In genomic region chr19:48795055-48795854, GRCh38 we compare ENCODE assay signal across 8 cellular contexts. TPM values are rescaled to one million over a fixed set of nuclear protein-coding genes. Genes with fewer than 3 reads are reported as not detected.
DNase-seq lines count a peak whose midpoint lies in the region; ATAC-seq, FAIRE-seq and TF ChIP-seq lines count a peak whose summit lies in the region.

No MANE protein-coding gene starts in this region.

- H3K4me1 ChIP-seq in A549 (peaks cover 5% of the 10 kb centered on the region; the same call in 2 of the 3 replicates), spleen (peaks cover 0 to 15% (median 9%) of the 10 kb centered on the region in 6 donors)

- TF ChIP-seq EP300 in A549 (IDR thresholded peaks at IDR 0.05): no peak

- POLR2A ChIA-PET in A549 (lab: Yijun Ruan, JAX): interaction anchor here (0.5 to 2.7 kb wide), 11 partner anchors 11 to 994 kb away, joined by 3 to 18 read pairs (median 7); partner anchors contain the start of genes BCAT2 and HSD17B14

- 3% methylated on average over 35 of the region's 38 CpGs for WGBS in A549 (ENCODE audit: missing lambda C conversion rate)
- 2 to 3% (median 2%) methylated on average over 33 to 38 of the region's 38 CpGs for WGBS in spleen, 5 donors

- H3K4me2 ChIP-seq in A549: peak overlapping the region; percentile 78

- TF ChIP-seq RAD21 in A549 (conservative IDR thresholded peaks at IDR 0.05 in 1 of 2, IDR thresholded peaks at IDR 0.05 in 1 of 2): peak; percentile 89 to 98

- peak overlapping the region; percentile 64 to 83 for H3K27ac ChIP-seq in A549
- peak overlapping the region; percentile 63 to 83 (median 76) for H3K27ac ChIP-seq in spleen

- DNase-seq in A549 (ENCODE audit: low read depth in 1 of 2, low spot score in 1 of 2) (peak; percentile 96 to 98), NCI-H226 (peak; percentile 85), spleen (peak; percentile 94)
- DNase-seq in activated CD4-positive, CD25-positive, alpha-beta regulatory T cell (lab: John Stamatoyannopoulos, UW): peak; percentile 69 to 73 (median 71)
- DNase-seq in central memory CD4-positive, alpha-beta T cell: peak; percentile 84

- TF ChIP-seq CTCF in A549 (IDR thresholded peaks at IDR 0.05) (peak; percentile 99), spleen (IDR thresholded peaks at IDR 0.05 in 8 of 11, conservative IDR thresholded peaks at IDR 0.05 in 3 of 11) (peak; percentile 89 to 97 (median 95))

- H3K4me3 ChIP-seq in A549: peak overlapping the region; percentile 43
- H3K4me3 ChIP-seq in spleen: peak overlapping the region; percentile 42 to 73 (median 56)

- H3K9me3 ChIP-seq in A549 (no peaks in the 10 kb centered on the region), spleen (no peaks in the 10 kb centered on the region)

- peak; percentile 94 to 99 for ATAC-seq in A549
- ATAC-seq in GM18867 (IDR thresholded peaks at IDR 0.05; ENCODE audit: unreplicated experiment): peak; percentile 67
- peak; percentile 59 for ATAC-seq in HG03135 (IDR thresholded peaks at IDR 0.05; ENCODE audit: unreplicated experiment)

- TF ChIP-seq POLR2A in A549 (IDR thresholded peaks at IDR 0.05; ENCODE audit: low read length): no peak
- TF ChIP-seq POLR2A in spleen (IDR thresholded peaks at IDR 0.05): no peak

- no peaks in the 10 kb centered on the region for H3K27me3 ChIP-seq in spleen (replicated peaks in 1 of 7)

- intact Hi-C loops in spleen (cut with DNase I; ENCODE audit: low total_unique reads): no loop called here

- CTCF ChIA-PET in A549 (lab: Yijun Ruan, JAX): interaction anchor here (0.5 to 17.2 kb wide), 41 partner anchors 11 to 594 kb away, joined by 3 to 927 read pairs (median 5); partner anchors contain the start of genes BCAT2, CA11, FTL and GYS1

- H3K36me3 ChIP-seq in spleen: peaks cover 0 to 10% (median 0%) of the 10 kb centered on the region in 6 donors

- FAIRE-seq in A549 (lab: Jason Lieb, UNC): peak; percentile 100
- peak; percentile 93 for FAIRE-seq in islet of Langerhans (lab: Jason Lieb, UNC)

TF ChIP-seq in A549, 52 proteins besides CTCF, POLR2A, EP300 and RAD21 (continues in another document):
- TF ChIP-seq JUNB (IDR thresholded peaks at IDR 0.05) (no peak), KDM1A (IDR thresholded peaks at IDR 0.05; ENCODE audit: low read depth) (no peak), CHD4 (IDR thresholded peaks at IDR 0.05; ENCODE audit: borderline replicate concordance) (no peak), EHF (CRISPR knock-in tag; IDR thresholded peaks at IDR 0.05) (peak; percentile 52; the same call in 1 of the 2 replicates), ATOH8 (CRISPR knock-in tag; IDR thresholded peaks at IDR 0.05; ENCODE audit: low read depth) (peak; percentile 37; the same call in 1 of the 2 replicates), MAX (IDR thresholded peaks at IDR 0.05) (peak; percentile 75), CBX8 (IDR thresholded peaks at IDR 0.05) (no peak), ELK1 (IDR thresholded peaks at IDR 0.05; ENCODE audit: low read depth, low read length) (no peak), TP53 (CRISPR knock-in tag; IDR thresholded peaks at IDR 0.05) (0 out of 2 replicates have a peak, but pooled peaks have one; percentile 58), CEBPB (IDR thresholded peaks at IDR 0.05) (peak in 1 of 2 experiments; percentile 83; a peak in 2 of 4 replicates), HES2 (IDR thresholded peaks at IDR 0.05) (no peak), ZFP36 (IDR thresholded peaks at IDR 0.05; ENCODE audit: borderline replicate concordance, partially characterized antibody) (no peak), POLR2AphosphoS2 (conservative IDR thresholded peaks at IDR 0.05; ENCODE audit: low read length) (0 out of 2 replicates have a peak, but pooled peaks have one; percentile 61), KDM5A (IDR thresholded peaks at IDR 0.05) (no peak), FOSB (CRISPR knock-in tag; IDR thresholded peaks at IDR 0.05) (no peak), HOXB5 (CRISPR knock-in tag; IDR thresholded peaks at IDR 0.05) (peak; percentile 41; the same call in 1 of the 2 replicates), PBX3 (IDR thresholded peaks at IDR 0.05) (peak; percentile 65; the same call in 1 of the 2 replicates), ESRRA (IDR thresholded peaks at IDR 0.05; ENCODE audit: borderline replicate concordance, low read length) (no peak), ZSCAN20 (CRISPR knock-in tag; IDR thresholded peaks at IDR 0.05) (no peak), SMC3 (IDR thresholded peaks at IDR 0.05) (peak; percentile 99), RARB (CRISPR knock-in tag; IDR thresholded peaks at IDR 0.05) (no peak; the same call in 1 of the 2 replicates), ZNF302 (CRISPR knock-in tag; IDR thresholded peaks at IDR 0.05) (no peak)

RNA-seq across cellular contexts. Expression of gene BCAT2, which starts 15.6 kb away (rescaled TPM):
- 30.4 and 31.9 TPM in 2 replicates for polyA plus RNA-seq in A549 (2011; rRNA removed)
- 93.7 and 119 TPM in 2 replicates for polyA plus RNA-seq in A549 (2012; cell fraction: cytosol; rRNA removed)
- 166 and 195 TPM in 2 replicates for polyA plus RNA-seq in A549 (2012; cell fraction: nucleus; rRNA removed)
- polyA plus RNA-seq in A549 (2017; fragmentation: RNase III; extraction: RNeasy Plus Mini Kit Qiagen cat#74134 plus additional on column Dnase treatment): 46.4 to 47.9 TPM (median 47.2 TPM) in 3 replicates
- polyA minus RNA-seq in A549 (2011; rRNA and poly(A)+ RNA removed): 35.4 and 36.8 TPM in 2 replicates
- 10 to 100 TPM; 15.5 to 25.3 (median 20.4) TPM for total RNA-seq in spleen
- polyA plus RNA-seq in spleen: 10 to 100 TPM; 25.5 to 31.7 (median 29.4) TPM

RNA-seq across cellular contexts. Expression of gene FGF21, which starts 39.9 kb away (rescaled TPM):
- 0.06 TPM in 1 of 2 replicates, not detected in the other for polyA plus RNA-seq in A549 (2011; rRNA removed)
- polyA plus RNA-seq in A549 (2012; cell fraction: cytosol; rRNA removed): not detected in 2 replicates
- polyA plus RNA-seq in A549 (2012; cell fraction: nucleus; rRNA removed): 0.16 TPM in 1 of 2 replicates, not detected in the other
- not detected in 3 replicates for polyA plus RNA-seq in A549 (2017; fragmentation: RNase III; extraction: RNeasy Plus Mini Kit Qiagen cat#74134 plus additional on column Dnase treatment)
- not detected in 2 replicates for polyA minus RNA-seq in A549 (2011; rRNA and poly(A)+ RNA removed)
- not detected for total RNA-seq in spleen
- polyA plus RNA-seq in spleen: not detected

RNA-seq across cellular contexts. Expression of gene HSD17B14, which starts 41.0 kb away (rescaled TPM):
- 8.1 and 11.1 TPM in 2 replicates for polyA plus RNA-seq in A549 (2011; rRNA removed)
- polyA plus RNA-seq in A549 (2012; cell fraction: cytosol; rRNA removed): 13.6 and 15.8 TPM in 2 replicates
- polyA plus RNA-seq in A549 (2012; cell fraction: nucleus; rRNA removed): 19.8 and 22.5 TPM in 2 replicates
- 10.6 to 20.9 TPM (median 19.5 TPM) in 3 replicates for polyA plus RNA-seq in A549 (2017; fragmentation: RNase III; extraction: RNeasy Plus Mini Kit Qiagen cat#74134 plus additional on column Dnase treatment)
- 5.8 TPM in 2 replicates for polyA minus RNA-seq in A549 (2011; rRNA and poly(A)+ RNA removed)
- total RNA-seq in spleen: 10 to 100 TPM in 3 of 7 donors, 1 to 10 TPM in 4; 2.4 to 14.7 (median 8.1) TPM
- 10 to 100 TPM; 10.1 to 16.5 (median 11.2) TPM for polyA plus RNA-seq in spleen

RNA-seq across cellular contexts. Expression of gene FUT1, which starts 42.8 kb away (rescaled TPM):
- polyA plus RNA-seq in A549 (2011; rRNA removed) (1.4 and 1.5 TPM in 2 replicates), A549 (2017; fragmentation: RNase III; extraction: RNeasy Plus Mini Kit Qiagen cat#74134 plus additional on column Dnase treatment) (0.05 to 0.13 TPM (median 0.09 TPM) in 3 replicates), spleen (1 to 10 TPM; 1.0 to 6.5 (median 2.7) TPM)
- 0.17 and 0.21 TPM in 2 replicates for polyA plus RNA-seq in A549 (2012; cell fraction: cytosol; rRNA removed)
- polyA plus RNA-seq in A549 (2012; cell fraction: nucleus; rRNA removed): 0.20 and 0.55 TPM in 2 replicates
- 1.0 and 1.1 TPM in 2 replicates for polyA minus RNA-seq in A549 (2011; rRNA and poly(A)+ RNA removed)
- total RNA-seq in spleen: 10 to 100 TPM in 4 of 7 donors, 1 to 10 TPM in 3; 5.6 to 22.9 (median 10.0) TPM

RNA-seq across cellular contexts. Expression of gene IZUMO1, which starts 48.5 kb away (rescaled TPM):
- polyA plus RNA-seq in A549 (2011; rRNA removed) (not detected in 2 replicates), A549 (2017; fragmentation: RNase III; extraction: RNeasy Plus Mini Kit Qiagen cat#74134 plus additional on column Dnase treatment) (not detected in 3 replicates), spleen (1 to 10 TPM in 1 of 3 donors, under 1 TPM in 2; 0.26 to 1.0 (median 0.50) TPM)
- not detected in 2 replicates for polyA plus RNA-seq in A549 (2012; cell fraction: cytosol; rRNA removed)
- polyA plus RNA-seq in A549 (2012; cell fraction: nucleus; rRNA removed): 0.04 TPM in 1 of 2 replicates, not detected in the other
- polyA minus RNA-seq in A549 (2011; rRNA and poly(A)+ RNA removed): not detected in 2 replicates
- 1 to 10 TPM in 5 of 7 donors, under 1 TPM in 1, not detected in 1; 0.84 to 5.3 (median 1.8) TPM for total RNA-seq in spleen

Comparison
In these comparisons a context has a peak if more than half of its experiments do, and no peak if none do; other contexts are left out.
1. Peak in every context shown above with its lines: DNase-seq, ATAC-seq, H3K4me3 ChIP-seq and H3K27ac ChIP-seq.